In genomic region chr16:19940195-19940594, GRCh38 we compare ENCODE assay signal across 1 cellular context.
TF ChIP-seq lines count a peak whose summit lies in the region.

No MANE protein-coding gene starts in this region.

TF ChIP-seq in HepG2, 621 proteins besides CTCF, POLR2A, EP300 and RAD21 (continued from another document):
- no peak for TF ChIP-seq ZNF318 (CRISPR knock-in tag; IDR thresholded peaks at IDR 0.05)
- no peak for TF ChIP-seq EED (CRISPR knock-in tag; IDR thresholded peaks at IDR 0.05)
- TF ChIP-seq SALL2 (CRISPR knock-in tag; IDR thresholded peaks at IDR 0.05): no peak
TF ChIP-seq in HepG2: peak in this region for 1.
